ENCODE assay signal across 11 cellular contexts in the genomic region with DNA sequence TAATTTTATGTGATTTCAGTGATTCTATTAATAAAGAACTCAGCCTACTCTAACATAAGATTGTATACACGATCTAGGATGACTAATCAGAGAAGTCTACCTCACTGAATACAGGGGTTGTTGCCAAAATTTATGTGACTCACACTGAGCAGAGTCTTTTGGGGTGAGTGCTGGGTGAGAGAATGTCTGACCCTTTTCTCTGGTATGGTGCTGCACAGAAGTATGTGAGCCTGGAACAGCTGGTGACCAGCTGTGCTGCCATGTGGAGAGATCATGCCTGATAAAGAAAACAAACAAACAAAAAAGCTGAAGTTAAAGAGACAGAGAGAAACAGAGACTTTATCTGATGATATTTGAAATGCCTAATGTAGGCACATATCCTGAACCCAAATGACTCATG.
DNase-seq lines count a peak whose midpoint lies in the region; ATAC-seq lines count a peak whose summit lies in the region.
"Had no signal": no experiment of that assay in that cellular context is flagged by ENCODE, and none has a peak within 500 bp of the region (broad histone marks: within the 10 kb centered on the region; RNA-seq: fewer than 3 reads in every experiment).

No MANE protein-coding gene starts in this region.

- H3K4ac ChIP-seq in mesenchymal stem cell (ENCODE audit: low read depth in 1 of 2, low read length in 2 of 2) = no peak overlapping the region

- no peak overlapping the region for H3K18ac ChIP-seq in mesenchymal stem cell (ENCODE audit: low read depth in 1 of 2, low read length in 2 of 2)

- no peak overlapping the region for H2AK5ac ChIP-seq in mesenchymal stem cell (ENCODE audit: low read length, severe bottlenecking)

- peak; percentile 72 for DNase-seq in AG20443 (ENCODE audit: low spot score)
- DNase-seq in NCI-H1694 (lab: John Stamatoyannopoulos, UW) = peak; percentile 9
- peak; percentile 44 for DNase-seq in epidermal melanocyte (ENCODE audit: insufficient read length, low spot score)
- peak; percentile 89 for DNase-seq in mesenchymal stem cell
- no peak for DNase-seq in DMS 273 treated with DMSO at 0.1 percent for 48 hours (lab: John Stamatoyannopoulos, UW)
- DNase-seq in NCI-H2081 (lab: John Stamatoyannopoulos, UW) = no peak
- no peak for DNase-seq in NCI-H1105 treated with DMSO at 0.1 percent for 48 hours (lab: John Stamatoyannopoulos, UW)
- DNase-seq: activated CD4-positive, alpha-beta memory T cell treated with anti-CD3 and anti-CD28 coated beads, Interleukin-2, amount 10 ng/mL, durations not matched to agents 7 days and 5 days; NCI-H2029; SHP77 treated with DMSO at 0.1 percent for 48 hours had no signal

- no peak overlapping the region for H4K8ac ChIP-seq in mesenchymal stem cell (ENCODE audit: low read length)

- H3K79me1 ChIP-seq in mesenchymal stem cell (replicated peaks; ENCODE audit: low read length, poor library complexity, severe bottlenecking) = no peaks in the 10 kb centered on the region

- H3K27ac ChIP-seq in mesenchymal stem cell (ENCODE audit: low read length, poor library complexity, severe bottlenecking) = no peak overlapping the region

- no peak overlapping the region for H2AFZ ChIP-seq in mesenchymal stem cell (ENCODE audit: low read depth, low read length)

- no peak overlapping the region for H2BK12ac ChIP-seq in mesenchymal stem cell (ENCODE audit: low read length in 2 of 2)

- no peaks in the 10 kb centered on the region for H3K36me3 ChIP-seq in mesenchymal stem cell (ENCODE audit: control insufficient read depth in 1 of 2, insufficient read depth in 2 of 2, low read depth in 1 of 2, low read length in 2 of 2)

- H3K4me1 ChIP-seq in mesenchymal stem cell (ENCODE audit: control insufficient read depth, insufficient read depth, low read depth, low read length) = no peaks in the 10 kb centered on the region

- H3K23ac ChIP-seq in mesenchymal stem cell (ENCODE audit: low read length in 2 of 2) = no peak overlapping the region

- no peak for ATAC-seq in GM18517 (IDR thresholded peaks at IDR 0.05; ENCODE audit: unreplicated experiment)

- no peak overlapping the region for H2BK120ac ChIP-seq in mesenchymal stem cell (ENCODE audit: low read depth, low read length)

- H2BK15ac ChIP-seq in mesenchymal stem cell (ENCODE audit: low read depth, poor library complexity, severe bottlenecking) = no peak overlapping the region

- no peak overlapping the region for H2BK5ac ChIP-seq in mesenchymal stem cell (ENCODE audit: low read depth, low read length, poor library complexity, severe bottlenecking)

- H3K4me3 ChIP-seq in mesenchymal stem cell (ENCODE audit: insufficient read depth in 1 of 2, low read depth in 1 of 2, low read length in 2 of 2) = no peak overlapping the region

- H3K4me2 ChIP-seq in mesenchymal stem cell (ENCODE audit: low read length, poor library complexity, severe bottlenecking) = no peak overlapping the region

- H4K91ac ChIP-seq in mesenchymal stem cell (ENCODE audit: low read length) = no peak overlapping the region

- H3K9ac ChIP-seq in mesenchymal stem cell (ENCODE audit: low read length) = no peak overlapping the region

- H3K27me3 ChIP-seq in mesenchymal stem cell (ENCODE audit: control insufficient read depth in 1 of 2, insufficient read depth in 1 of 2, low read length in 2 of 2) = no peaks in the 10 kb centered on the region

- no peak overlapping the region for H3K14ac ChIP-seq in mesenchymal stem cell (ENCODE audit: low read length in 2 of 2)

- WGBS in mesenchymal stem cell = 0% methylated on average over 1 of the region's 1 CpG

- H3K9me3 ChIP-seq in mesenchymal stem cell (ENCODE audit: control insufficient read depth, low read length) = peaks cover 5% of the 10 kb centered on the region

Comparison
In these comparisons a context has a peak if more than half of its experiments do, and no peak if none do; other contexts are left out.
1. DNase-seq: peak in AG20443 (single experiment), NCI-H1694 (single experiment), epidermal melanocyte (single experiment) and mesenchymal stem cell (single experiment); none in DMS 273 treated with DMSO at 0.1 percent for 48 hours (single experiment), NCI-H2081 (0 of 2) and NCI-H1105 treated with DMSO at 0.1 percent for 48 hours (single experiment).